ENCODE assay signal across 22 cellular contexts in genomic region chr1:51203874-51204245, GRCh38.
"Had no signal": no experiment of that assay in that cellular context is flagged by ENCODE, and none has a peak within 500 bp of the region (broad histone marks: within the 10 kb centered on the region; RNA-seq: fewer than 3 reads in every experiment).

No MANE protein-coding gene starts in this region.

- H3K9me3 ChIP-seq: heart left ventricle, ovary, right atrium auricular region, sigmoid colon, thyroid gland had no signal

- DNase-seq: effector CD4-positive, alpha-beta T cell; endodermal cell; erythroblast; foreskin melanocyte; heart left ventricle; hippocampal formation; left colon; left ventricle myocardium superior; mesenchymal stem cell; midbrain; nucleus accumbens; ovary; sigmoid colon; stimulated activated CD4-positive, alpha-beta T cell treated with anti-CD3 and anti-CD28 coated beads, Interleukin-2, amount 100 ng/mL, for 48 hours; stimulated activated naive CD4-positive, alpha-beta T cell treated with Interleukin-2 at 50 U/mL for 16 hours; thyroid gland had no signal

- H3K36me3 Mint-ChIP-seq: natural killer cell treated with Interleukin-12 subunit alpha and Interleukin-12 subunit beta and Interleukin-15 and Interleukin-18, amount 100 ng/mL, for 72 hours; neural progenitor cell; type B pancreatic cell had no signal

- H3K27me3 Mint-ChIP-seq: natural killer cell treated with Interleukin-12 subunit alpha and Interleukin-12 subunit beta and Interleukin-15 and Interleukin-18, amount 100 ng/mL, for 72 hours; type B pancreatic cell had no signal

- H3K27me3 ChIP-seq: heart left ventricle, neural progenitor cell, ovary, right atrium auricular region, sigmoid colon, thyroid gland had no signal

- H3K27ac Mint-ChIP-seq: endodermal cell; natural killer cell treated with Interleukin-12 subunit alpha and Interleukin-12 subunit beta and Interleukin-15 and Interleukin-18, amount 100 ng/mL, for 72 hours; neural progenitor cell; type B pancreatic cell had no signal

- ATAC-seq: heart left ventricle; left colon; left ventricle myocardium superior; natural killer cell treated with Interleukin-12 subunit alpha and Interleukin-12 subunit beta and Interleukin-15 and Interleukin-18, amount 100 ng/mL, for 72 hours had no signal

- H3K9me3 Mint-ChIP-seq: endodermal cell; natural killer cell treated with Interleukin-12 subunit alpha and Interleukin-12 subunit beta and Interleukin-15 and Interleukin-18, amount 100 ng/mL, for 72 hours; neural progenitor cell; type B pancreatic cell had no signal

- H3K4me2 ChIP-seq: neural progenitor cell had no signal

- H3K4me3 ChIP-seq: heart left ventricle, lung, neural progenitor cell, ovary, right atrium auricular region, sigmoid colon, skin epidermis, thyroid gland had no signal

- H3K9ac ChIP-seq: neural progenitor cell had no signal

- H3K4me1 ChIP-seq: heart left ventricle, neural progenitor cell, right atrium auricular region, sigmoid colon, thyroid gland had no signal

- H2AFZ ChIP-seq: neural progenitor cell had no signal

- H3K4me1 Mint-ChIP-seq: endodermal cell, neural progenitor cell had no signal

- H3K4me3 Mint-ChIP-seq: endodermal cell; natural killer cell treated with Interleukin-12 subunit alpha and Interleukin-12 subunit beta and Interleukin-15 and Interleukin-18, amount 100 ng/mL, for 72 hours; neural progenitor cell; type B pancreatic cell had no signal

- H3K27ac ChIP-seq: heart left ventricle, neural progenitor cell, ovary, right atrium auricular region, sigmoid colon, skin epidermis, thyroid gland had no signal

- H3K36me3 ChIP-seq: heart left ventricle, neural progenitor cell, ovary, right atrium auricular region, sigmoid colon, thyroid gland had no signal
